Comparison of ENCODE assay signal across 24 cellular contexts in genomic region chr9:116333254-116333653, GRCh38.
"Had no signal": no experiment of that assay in that cellular context is flagged by ENCODE, and none has a peak within 500 bp of the region (broad histone marks: within the 10 kb centered on the region; RNA-seq: fewer than 3 reads in every experiment).

No MANE protein-coding gene starts in this region.

- H2AFZ ChIP-seq: hepatocyte had no signal

- H3K27ac ChIP-seq: coronary artery, dorsolateral prefrontal cortex, esophagus muscularis mucosa, foreskin keratinocyte, gastroesophageal sphincter, heart left ventricle, hepatocyte, lower lobe of right lung had no signal

- H3K4me1 Mint-ChIP-seq: immature natural killer cell had no signal

- FAIRE-seq: colon, endothelial cell of umbilical vein, frontal cortex, kidney had no signal

- H3K36me3 Mint-ChIP-seq: immature natural killer cell, mesothelial cell of epicardium had no signal

- H3K27ac Mint-ChIP-seq: immature natural killer cell, mesothelial cell of epicardium had no signal

- DNase-seq: dermis blood vessel endothelial cell; dorsolateral prefrontal cortex; effector CD4-positive, alpha-beta T cell; effector memory CD4-positive, alpha-beta T cell; foreskin keratinocyte; heart left ventricle; hypothalamus; immature natural killer cell; islet precursor cell; kidney; kidney glomerular epithelial cell; left colon; left ventricle myocardium superior; lower lobe of right lung; mesenchymal stem cell; mucosa of descending colon had no signal

- H3K4me2 ChIP-seq: hepatocyte had no signal

- H3K27me3 ChIP-seq: heart left ventricle, hepatocyte had no signal

- H3K36me3 ChIP-seq: esophagus muscularis mucosa, gastroesophageal sphincter, heart left ventricle, lower lobe of right lung had no signal

- H3K9me3 ChIP-seq: esophagus muscularis mucosa, gastroesophageal sphincter, heart left ventricle, lower lobe of right lung, mucosa of descending colon had no signal

- H3K4me1 ChIP-seq: foreskin keratinocyte, gastroesophageal sphincter, lower lobe of right lung had no signal

- H3K79me2 ChIP-seq: hepatocyte had no signal

- H3K4me3 Mint-ChIP-seq: immature natural killer cell, mesothelial cell of epicardium had no signal

- H3K4me3 ChIP-seq: coronary artery, dorsolateral prefrontal cortex, esophagus muscularis mucosa, gastroesophageal sphincter, heart left ventricle, hepatocyte, lower lobe of right lung, mucosa of descending colon had no signal

- H3K9me3 Mint-ChIP-seq: mesothelial cell of epicardium had no signal
